8 cellular contexts compared by ENCODE assay signal in genomic region chr2:231198291-231199173, GRCh38. TPM values are rescaled to one million over a fixed set of nuclear protein-coding genes. Genes with fewer than 3 reads are reported as not detected.
A peak's percentile ranks its signal among the peaks of the same experiment; 100 is the strongest.
DNase-seq lines count a peak whose midpoint lies in the region; ATAC-seq and TF ChIP-seq lines count a peak whose summit lies in the region.

Gene ARMC9 (plus strand): TSS chr2:231198631. CDS start chr2:231206239, 7,608 bp downstream.

- H3K9me3 Mint-ChIP-seq in naive B cell, result no peaks in the 10 kb centered on the region

- H3K9ac ChIP-seq in HUES64 (ENCODE audit: low read depth, low read length), result peak within 1 kb of the TSS; percentile 84

- WGBS in HUES64, result under 1% methylated on average over 83 of the region's 83 CpGs

- no peak for TF ChIP-seq POLR2A in Peyer's patch (IDR thresholded peaks at IDR 0.05)

- H3K9me3 ChIP-seq in HUES64 (ENCODE audit: insufficient read depth, low read depth, low read length) (peaks cover 8% of the 10 kb centered on the region), Peyer's patch (no peaks in the 10 kb centered on the region)

- H3K27ac Mint-ChIP-seq in naive B cell, result peak within 1 kb of the TSS; percentile 49 to 93 (median 68)

- H3K27me3 ChIP-seq in HUES64 (ENCODE audit: insufficient read depth, low read length) (no peaks in the 10 kb centered on the region), Peyer's patch (no peaks in the 10 kb centered on the region)

- H3K36me3 ChIP-seq in HUES64 (ENCODE audit: insufficient read depth, low read length) (peaks cover 10% of the 10 kb centered on the region), Peyer's patch (no peaks in the 10 kb centered on the region)

- no peaks in the 10 kb centered on the region for H3K36me3 Mint-ChIP-seq in naive B cell

- peaks cover 0 to 19% (median 6%) of the 10 kb centered on the region in 3 donors for H3K4me1 Mint-ChIP-seq in naive B cell

- peak; percentile 95 for ATAC-seq in GM21526 (IDR thresholded peaks at IDR 0.05; ENCODE audit: low FRiP score, unreplicated experiment)
- peak; percentile 98 for ATAC-seq in naive B cell (ENCODE audit: low read depth in 2 of 2)

- H3K4me3 Mint-ChIP-seq in naive B cell, result peak within 1 kb of the TSS; percentile 89 to 96 (median 92)

- DNase-seq in DMS53 (lab: John Stamatoyannopoulos, UW) (peak; percentile 89), Peyer's patch (peak; percentile 72 to 87 (median 86)), activated T-helper 1 cell treated with Interleukin-2 at 50 U/mL for 16 hours (ENCODE audit: low read depth) (peak; percentile 57), fibroblast of gingiva (ENCODE audit: low read depth) (peak; percentile 47), naive B cell (peak; percentile 75)
- peak; percentile 66 to 68 for DNase-seq in stimulated activated CD8-positive, alpha-beta memory T cell treated with anti-CD3 and anti-CD28 coated beads, Interleukin-7, amount 100 ng/mL, for 48 hours (ENCODE audit: extremely low read depth in 1 of 2, low read depth in 1 of 2)

- H3K27me3 Mint-ChIP-seq in naive B cell, result peaks cover 0 to 19% (median 6%) of the 10 kb centered on the region in 3 donors

- H3K4me3 ChIP-seq in HUES64 (ENCODE audit: low read length) (peak within 1 kb of the TSS; percentile 81), Peyer's patch (peak within 1 kb of the TSS; percentile 76 to 93 (median 86))

- no peak for TF ChIP-seq CTCF in Peyer's patch (IDR thresholded peaks at IDR 0.05)

- H3K27ac ChIP-seq in HUES64 (ENCODE audit: low read depth, low read length) (peak within 1 kb of the TSS; percentile 59), Peyer's patch (peak within 1 kb of the TSS; percentile 30 to 77 (median 51))

- H3K4me1 ChIP-seq in HUES64 (ENCODE audit: insufficient read depth, low read length) (no peaks in the 10 kb centered on the region; the same call in 1 of the 2 replicates), Peyer's patch (peaks cover 0 to 9% (median 0%) of the 10 kb centered on the region in 4 donors)

RNA-seq across cellular contexts. Expression of gene ARMC9, which starts in this region (rescaled TPM):
- 20.1 TPM for polyA plus RNA-seq in HUES64 (2013, experiment 1 of 2)
- polyA plus RNA-seq in HUES64 (2013, experiment 2 of 2), result 24.8 TPM
- total RNA-seq in Peyer's patch, result 10 to 100 TPM in 3 of 4 donors, 1 to 10 TPM in 1; 3.3 to 15.7 (median 10.5) TPM
- polyA plus RNA-seq in naive B cell (ENCODE audit: low read depth in 6 of 6), result under 1 TPM in 5 of 6 donors, not detected in 1; 0.29 to 0.71 (median 0.64) TPM

Comparison
In these comparisons a context has a peak if more than half of its experiments do, and no peak if none do; other contexts are left out.
1. Peak in every context shown above with its lines: DNase-seq, ATAC-seq, H3K4me3 ChIP-seq and H3K27ac ChIP-seq.
2. Peak in DNase-seq and ATAC-seq in naive B cell; RNA of the gene not detected or under 1 TPM.